8 cellular contexts compared by ENCODE assay signal in genomic region chr2:128027801-128028667, GRCh38. TPM values are rescaled to one million over a fixed set of nuclear protein-coding genes. Genes with fewer than 3 reads are reported as not detected.
A peak's percentile ranks its signal among the peaks of the same experiment; 100 is the strongest.
DNase-seq lines count a peak whose midpoint lies in the region; ATAC-seq and TF ChIP-seq lines count a peak whose summit lies in the region.

TSS of gene SAP130 (minus strand) at chr2:128028059. CDS start at chr2:128026292, 1,767 bp downstream.

- H3K36me3 Mint-ChIP-seq in T-helper 2 cell treated with Interferon-gamma antibody and Interleukin-4, amounts not matched to agents 5 μg/mL and 100 μg/mL, for 36 hours (ENCODE audit: low read depth): peaks cover 4% of the 10 kb centered on the region

- H3K4me1 ChIP-seq in ascending aorta: peaks cover 0 to 12% of the 10 kb centered on the region in 2 donors
- H3K4me1 ChIP-seq in right cardiac atrium (ENCODE audit: control insufficient read depth, insufficient read depth, low read length): no peaks in the 10 kb centered on the region
- H3K4me1 ChIP-seq in uterus: no peaks in the 10 kb centered on the region

- peaks cover 10% of the 10 kb centered on the region for H3K27me3 Mint-ChIP-seq in T-helper 2 cell treated with Interferon-gamma antibody and Interleukin-4, amounts not matched to agents 5 μg/mL and 100 μg/mL, for 36 hours (ENCODE audit: low read depth)

- DNase-seq in NCI-H2029 (lab: John Stamatoyannopoulos, UW) (peak; percentile 93), ascending aorta (ENCODE audit: low spot score in 2 of 2) (peak; percentile 95 to 99), right cardiac atrium (peak; percentile 99 to 100 (median 100)), pulmonary artery endothelial cell (ENCODE audit: low read depth, low spot score) (peak; percentile 88), uterus (peak; percentile 97)
- DNase-seq in T-helper 2 cell treated with Interferon-gamma antibody and Interleukin-4, amounts not matched to agents 5 μg/mL and 100 μg/mL, for 36 hours (ENCODE audit: low spot score): peak; percentile 98

- intact Hi-C loops in ascending aorta (cut with DNase I): loop anchor here (1.0 to 10.0 kb wide), 6 partner anchors 63 to 963 kb away; partner anchors contain the start of genes HS6ST1, POLR2D, UGGT1 and WDR33
- intact Hi-C loops in right cardiac atrium (cut with DNase I): loop anchor here in 1 of 4 donors (5.0 kb wide), 1 partner anchor 64 kb away; the partner anchor contains the start of gene UGGT1
- intact Hi-C loops in uterus (cut with DNase I; ENCODE audit: low total_unique reads): no loop called here

- H3K27ac Mint-ChIP-seq in T-helper 2 cell treated with Interferon-gamma antibody and Interleukin-4, amounts not matched to agents 5 μg/mL and 100 μg/mL, for 36 hours: peak within 1 kb of the TSS; percentile 93

- peaks cover 22% of the 10 kb centered on the region for H3K4me1 Mint-ChIP-seq in T-helper 2 cell treated with Interferon-gamma antibody and Interleukin-4, amounts not matched to agents 5 μg/mL and 100 μg/mL, for 36 hours (ENCODE audit: low read depth)

- peak within 1 kb of the TSS; percentile 94 to 99 for H3K27ac ChIP-seq in ascending aorta
- peak within 1 kb of the TSS; percentile 97 for H3K27ac ChIP-seq in right cardiac atrium (ENCODE audit: low read length)
- H3K27ac ChIP-seq in uterus: peak within 1 kb of the TSS; percentile 86 to 98

- no peaks in the 10 kb centered on the region for H3K27me3 ChIP-seq in ascending aorta
- H3K27me3 ChIP-seq in right cardiac atrium (ENCODE audit: control insufficient read depth, insufficient read depth): no peaks in the 10 kb centered on the region
- no peaks in the 10 kb centered on the region for H3K27me3 ChIP-seq in uterus

- ATAC-seq in GM18508 (IDR thresholded peaks at IDR 0.05; ENCODE audit: insufficient read depth, unreplicated experiment): peak; percentile 46
- ATAC-seq in HG02981 (IDR thresholded peaks at IDR 0.05; ENCODE audit: unreplicated experiment): peak; percentile 77
- peak; percentile 96 for ATAC-seq in right cardiac atrium

- WGBS in right cardiac atrium: under 1% methylated on average over 106 of the region's 106 CpGs

- H3K9me3 ChIP-seq in ascending aorta (no peaks in the 10 kb centered on the region), right cardiac atrium (ENCODE audit: control insufficient read depth, low read length) (no peaks in the 10 kb centered on the region), uterus (no peaks in the 10 kb centered on the region)

- TF ChIP-seq POLR2A in uterus (IDR thresholded peaks at IDR 0.05): peak in 1 of 2 donors; percentile 73

- TF ChIP-seq CTCF in ascending aorta (IDR thresholded peaks at IDR 0.05) (no peak), uterus (IDR thresholded peaks at IDR 0.05) (peak in 1 of 4 experiments; percentile 3)

- peak within 1 kb of the TSS; percentile 97 for H3K4me3 Mint-ChIP-seq in T-helper 2 cell treated with Interferon-gamma antibody and Interleukin-4, amounts not matched to agents 5 μg/mL and 100 μg/mL, for 36 hours

- H3K36me3 ChIP-seq in ascending aorta (no peaks in the 10 kb centered on the region), uterus (no peaks in the 10 kb centered on the region)

- H3K4me3 ChIP-seq in ascending aorta (peak within 1 kb of the TSS; percentile 69 to 100), right cardiac atrium (ENCODE audit: low read length) (peak within 1 kb of the TSS; percentile 87), uterus (peak within 1 kb of the TSS; percentile 65 to 99)

- H3K9me3 Mint-ChIP-seq in T-helper 2 cell treated with Interferon-gamma antibody and Interleukin-4, amounts not matched to agents 5 μg/mL and 100 μg/mL, for 36 hours: peaks cover 12% of the 10 kb centered on the region

RNA-seq across cellular contexts. Expression of gene SAP130, which starts in this region (rescaled TPM):
- total RNA-seq in ascending aorta (2.8 TPM), right cardiac atrium (10 to 100 TPM; 11.8 to 15.0 (median 12.6) TPM), pulmonary artery endothelial cell (3.1 and 5.1 TPM in 2 replicates), uterus (10 to 100 TPM in 1 of 4 donors, 1 to 10 TPM in 3; 3.6 to 47.0 (median 5.9) TPM)
- 5.7 TPM for polyA plus RNA-seq in right cardiac atrium

Comparison
In these comparisons a context has a peak if more than half of its experiments do, and no peak if none do; other contexts are left out.
1. Peak in every context shown above with its lines: DNase-seq, ATAC-seq, H3K4me3 ChIP-seq and H3K27ac ChIP-seq.
2. ATAC-seq: peak in every context shown above with its lines; median percentile 96 in right cardiac atrium; 77 in HG02981; 46 in GM18508.